Comparison of ENCODE assay signal across 11 cellular contexts in genomic region chr6:155493026-155493693, GRCh38. TPM values are rescaled to one million over a fixed set of nuclear protein-coding genes. Genes with fewer than 3 reads are reported as not detected.
DNase-seq lines count a peak whose midpoint lies in the region; ATAC-seq and TF ChIP-seq lines count a peak whose summit lies in the region.
"Had no signal": no experiment of that assay in that cellular context is flagged by ENCODE, and none has a peak within 500 bp of the region (broad histone marks: within the 10 kb centered on the region; RNA-seq: fewer than 3 reads in every experiment).

No MANE protein-coding gene starts in this region.

- H3K4me3 ChIP-seq in skeletal muscle satellite cell (ENCODE audit: low read length), result no peak overlapping the region
- H3K4me3 ChIP-seq: gastrocnemius medialis had no signal

- ATAC-seq in GM19324 (IDR thresholded peaks at IDR 0.05; ENCODE audit: low FRiP score, unreplicated experiment), result peak; percentile 33
- peak; percentile 15 for ATAC-seq in HG02678 (IDR thresholded peaks at IDR 0.05; ENCODE audit: unreplicated experiment)
- no peak for ATAC-seq in activated T-helper 17 cell treated with anti-CD3 and anti-CD28 coated beads, Interleukin-2, amount 50 U/mL, for 72 hours (replicated peaks)

- no peaks in the 10 kb centered on the region for H3K36me3 Mint-ChIP-seq in activated T-helper 17 cell treated with anti-CD3 and anti-CD28 coated beads, Interleukin-2, amount 50 U/mL, for 72 hours (ENCODE audit: low read depth)

- peak overlapping the region; percentile 21 for H3K27ac Mint-ChIP-seq in activated T-helper 17 cell treated with anti-CD3 and anti-CD28 coated beads, Interleukin-2, amount 50 U/mL, for 72 hours

- peak overlapping the region; percentile 44 for H3K4me2 ChIP-seq in skeletal muscle satellite cell (ENCODE audit: low read length)
- H3K4me2 ChIP-seq: KMS-11 had no signal

- H3K4me1 Mint-ChIP-seq in activated T-helper 17 cell treated with anti-CD3 and anti-CD28 coated beads, Interleukin-2, amount 50 U/mL, for 72 hours, result peaks cover 9% of the 10 kb centered on the region

- no peaks in the 10 kb centered on the region for H3K9me3 Mint-ChIP-seq in activated T-helper 17 cell treated with anti-CD3 and anti-CD28 coated beads, Interleukin-2, amount 50 U/mL, for 72 hours

- H3K9me3 ChIP-seq in skeletal muscle satellite cell (replicated peaks; ENCODE audit: low read length), result no peaks in the 10 kb centered on the region
- H3K9me3 ChIP-seq: gastrocnemius medialis had no signal

- TF ChIP-seq CTCF in GM20000 (IDR thresholded peaks at IDR 0.05; ENCODE audit: extremely low read depth, missing control alignments), result no peak

- no peaks in the 10 kb centered on the region for H3K27me3 ChIP-seq in skeletal muscle satellite cell (ENCODE audit: control insufficient read depth, insufficient read depth, low read length)
- H3K27me3 ChIP-seq: gastrocnemius medialis had no signal

- DNase-seq in GM20000 (ENCODE audit: low spot score) (no peak), occipital lobe (lab: John Stamatoyannopoulos, UW) (no peak)
- no peak for DNase-seq in activated CD8-positive, alpha-beta memory T cell treated with anti-CD3 and anti-CD28 coated beads, Interleukin-2, amount 50 U/mL, for 48 hours
- DNase-seq: activated CD4-positive, CD25-positive, alpha-beta regulatory T cell treated with anti-CD3 and anti-CD28 coated beads, Interleukin-2, amount 50 U/mL, for 72 hours; NCI-H774 had no signal

- peak overlapping the region; percentile 68 for H3K9ac ChIP-seq in skeletal muscle satellite cell (ENCODE audit: low read depth, low read length)
- H3K9ac ChIP-seq: KMS-11 had no signal

- peaks cover 6% of the 10 kb centered on the region for H3K27me3 Mint-ChIP-seq in activated T-helper 17 cell treated with anti-CD3 and anti-CD28 coated beads, Interleukin-2, amount 50 U/mL, for 72 hours

- H3K4me1 ChIP-seq in skeletal muscle satellite cell (ENCODE audit: control insufficient read depth, insufficient read depth, low read length), result peaks cover 34% of the 10 kb centered on the region

- no peaks in the 10 kb centered on the region for H3K36me3 ChIP-seq in skeletal muscle satellite cell (ENCODE audit: insufficient read depth, low read length)
- H3K36me3 ChIP-seq: gastrocnemius medialis had no signal

- H3K4me3 Mint-ChIP-seq in activated T-helper 17 cell treated with anti-CD3 and anti-CD28 coated beads, Interleukin-2, amount 50 U/mL, for 72 hours, result peak overlapping the region; percentile 22

RNA-seq across cellular contexts. Expression of gene NOX3, which starts 37.5 kb away (rescaled TPM):
- total RNA-seq in activated T-helper 17 cell treated with anti-CD3 and anti-CD28 coated beads, Interleukin-2, amount 50 U/mL, for 72 hours, result not detected
- not detected in 2 replicates for total RNA-seq in skeletal muscle satellite cell (2012; rRNA removed)
- total RNA-seq in occipital lobe, result not detected
- total RNA-seq: gastrocnemius medialis had no signal
